Comparison of ENCODE assay signal across 8 cellular contexts in genomic region chr11:75558939-75559843, GRCh38. TPM values are rescaled to one million over a fixed set of nuclear protein-coding genes. Genes with fewer than 3 reads are reported as not detected.
DNase-seq lines count a peak whose midpoint lies in the region; ATAC-seq and TF ChIP-seq lines count a peak whose summit lies in the region.

No MANE protein-coding gene starts in this region.

- DNase-seq in DMS79 treated with DMSO at 0.1 percent for 48 hours (lab: John Stamatoyannopoulos, UW): peak; percentile 29
- DNase-seq in cardiac septum (ENCODE audit: low spot score): peak; percentile 87
- DNase-seq in sigmoid colon: no peak
- no peak for DNase-seq in NCI-H2107 (lab: John Stamatoyannopoulos, UW)
- no peak for DNase-seq in activated CD4-positive, alpha-beta T cell treated with anti-CD3 and anti-CD28 coated beads for 48 hours

- H3K27me3 Mint-ChIP-seq in activated T-helper 17 cell treated with anti-CD3 and anti-CD28 coated beads, Interleukin-2, amount 50 U/mL, for 72 hours: no peaks in the 10 kb centered on the region

- no peak overlapping the region for H3K4me3 Mint-ChIP-seq in activated T-helper 17 cell treated with anti-CD3 and anti-CD28 coated beads, Interleukin-2, amount 50 U/mL, for 72 hours

- TF ChIP-seq CTCF in sigmoid colon (IDR thresholded peaks at IDR 0.05): no peak

- peak overlapping the region; percentile 67 for H3K27ac Mint-ChIP-seq in activated T-helper 17 cell treated with anti-CD3 and anti-CD28 coated beads, Interleukin-2, amount 50 U/mL, for 72 hours

- H3K36me3 Mint-ChIP-seq in activated T-helper 17 cell treated with anti-CD3 and anti-CD28 coated beads, Interleukin-2, amount 50 U/mL, for 72 hours (ENCODE audit: low read depth): no peaks in the 10 kb centered on the region

- H3K4me3 ChIP-seq in sigmoid colon: peak overlapping the region in 2 of 4 donors; percentile 1 to 20

- TF ChIP-seq EP300 in sigmoid colon (IDR thresholded peaks at IDR 0.05): no peak

- H3K9me3 ChIP-seq in sigmoid colon: no peaks in the 10 kb centered on the region

- H3K9me3 Mint-ChIP-seq in activated T-helper 17 cell treated with anti-CD3 and anti-CD28 coated beads, Interleukin-2, amount 50 U/mL, for 72 hours: no peaks in the 10 kb centered on the region

- ATAC-seq in activated T-helper 17 cell treated with anti-CD3 and anti-CD28 coated beads, Interleukin-2, amount 50 U/mL, for 72 hours (replicated peaks): no peak
- ATAC-seq in GM18511 (IDR thresholded peaks at IDR 0.05; ENCODE audit: unreplicated experiment) (no peak), HG03521 (IDR thresholded peaks at IDR 0.05; ENCODE audit: unreplicated experiment) (no peak)

- H3K27ac ChIP-seq in sigmoid colon: peak overlapping the region; percentile 98 to 100 (median 100)

- no peaks in the 10 kb centered on the region for H3K27me3 ChIP-seq in sigmoid colon

- no peak for TF ChIP-seq POLR2A in sigmoid colon (IDR thresholded peaks at IDR 0.05)

- H3K4me1 Mint-ChIP-seq in activated T-helper 17 cell treated with anti-CD3 and anti-CD28 coated beads, Interleukin-2, amount 50 U/mL, for 72 hours: no peaks in the 10 kb centered on the region

- H3K36me3 ChIP-seq in sigmoid colon: no peaks in the 10 kb centered on the region

- WGBS in sigmoid colon, 2 donors: 18 to 53% methylated on average over 8 of the region's 8 CpGs

- intact Hi-C loops in cardiac septum (cut with DNase I) (no loop called here), sigmoid colon (cut with DNase I) (loop anchor here (5.0 kb wide), 1 partner anchor 222 kb away; no protein-coding TSS in a partner anchor)

- H3K4me1 ChIP-seq in sigmoid colon: peaks cover 0 to 80% (median 76%) of the 10 kb centered on the region in 4 donors

RNA-seq across cellular contexts. Expression of gene SERPINH1, which starts 2.9 kb away (rescaled TPM):
- 10 to 100 TPM in 1 of 2 donors, 1 to 10 TPM in 1; 8.8 to 10.2 TPM for total RNA-seq in activated T-helper 17 cell treated with anti-CD3 and anti-CD28 coated beads, Interleukin-2, amount 50 U/mL, for 72 hours
- total RNA-seq in cardiac septum: 133 TPM
- 100 to 1,000 TPM; 151 to 201 (median 172) TPM for total RNA-seq in sigmoid colon
- polyA plus RNA-seq in sigmoid colon: 10 to 100 TPM; 12.0 to 57.1 (median 17.6) TPM

RNA-seq across cellular contexts. Expression of gene GDPD5, which starts 33.5 kb away (rescaled TPM):
- 10 to 100 TPM; 26.8 to 54.2 TPM for total RNA-seq in activated T-helper 17 cell treated with anti-CD3 and anti-CD28 coated beads, Interleukin-2, amount 50 U/mL, for 72 hours
- total RNA-seq in cardiac septum (6.9 TPM), sigmoid colon (1 to 10 TPM; 4.3 to 7.5 (median 5.8) TPM)
- 1 to 10 TPM in 2 of 3 donors, not detected in 1; 2.4 to 8.1 TPM for polyA plus RNA-seq in sigmoid colon

Comparison
In these comparisons a context has a peak if more than half of its experiments do, and no peak if none do; other contexts are left out.
1. DNase-seq: peak in DMS79 treated with DMSO at 0.1 percent for 48 hours (single experiment) and cardiac septum (single experiment); none in sigmoid colon (single experiment), NCI-H2107 (single experiment) and activated CD4-positive, alpha-beta T cell treated with anti-CD3 and anti-CD28 coated beads for 48 hours (single experiment).
2. RNA of gene SERPINH1, which starts 2.9 kb away (total RNA-seq): 151 to 201 TPM in sigmoid colon and 133 TPM in cardiac septum (single experiment); 8.8 to 10.2 TPM in activated T-helper 17 cell treated with anti-CD3 and anti-CD28 coated beads, Interleukin-2, amount 50 U/mL, for 72 hours; every median in the first group is over 10 times any median in the second.